Comparison of ENCODE assay signal across 6 cellular contexts in the genomic region with DNA sequence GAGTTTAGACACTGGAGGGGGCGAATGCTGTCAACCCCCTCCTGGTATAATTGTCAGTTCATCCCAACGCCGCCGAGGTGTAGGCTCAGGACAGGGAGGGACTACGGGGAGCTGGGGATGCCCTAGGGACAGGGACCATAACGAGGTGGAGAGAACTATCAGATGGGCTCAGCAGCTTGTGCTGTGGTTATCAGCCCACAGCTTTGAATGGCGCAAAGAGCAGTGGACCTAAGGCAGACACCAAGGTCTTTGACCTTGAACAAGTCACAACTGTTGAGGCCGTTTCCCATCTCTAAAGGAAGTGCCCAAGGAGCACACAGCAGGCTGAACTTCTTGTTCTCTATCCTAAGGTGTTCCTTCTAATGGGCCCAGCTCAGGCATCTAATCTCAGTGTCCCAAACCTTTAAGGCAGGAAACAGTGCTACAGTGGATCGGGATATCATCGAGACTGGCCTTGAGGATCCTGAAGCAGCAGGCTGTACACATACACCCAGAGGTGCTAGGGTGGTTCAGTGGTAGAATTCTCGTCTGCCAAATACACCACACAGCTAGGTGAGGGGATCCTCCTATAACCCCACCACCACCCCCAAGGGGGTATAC. TPM values are rescaled to one million over a fixed set of nuclear protein-coding genes. Genes with fewer than 3 reads are reported as not detected.
DNase-seq lines count a peak whose midpoint lies in the region; ATAC-seq and TF ChIP-seq lines count a peak whose summit lies in the region.

No MANE protein-coding gene starts in this region.

- H3K27me3 ChIP-seq in esophagus (ENCODE audit: control insufficient read depth in 1 of 2, insufficient read depth in 2 of 2, low read length in 2 of 2) = no peaks in the 10 kb centered on the region
- no peaks in the 10 kb centered on the region for H3K27me3 ChIP-seq in spleen (replicated peaks in 1 of 7)

- H3K27ac ChIP-seq in esophagus (ENCODE audit: low read depth in 2 of 2, low read length in 1 of 2) (peak overlapping the region; percentile 93 to 99), spleen (peak overlapping the region; percentile 87 to 99 (median 98))

- H3K9me3 Mint-ChIP-seq in activated naive CD4-positive, alpha-beta T cell treated with anti-CD3 and anti-CD28 coated beads for 36 hours = no peaks in the 10 kb centered on the region

- TF ChIP-seq CTCF in spleen (IDR thresholded peaks at IDR 0.05 in 8 of 11, conservative IDR thresholded peaks at IDR 0.05 in 3 of 11) = peak in 1 of 11 experiments; percentile 0

- peak overlapping the region; percentile 94 for H3K27ac Mint-ChIP-seq in activated naive CD4-positive, alpha-beta T cell treated with anti-CD3 and anti-CD28 coated beads for 36 hours

- DNase-seq in activated naive CD4-positive, alpha-beta T cell treated with anti-CD3 and anti-CD28 coated beads for 36 hours = no peak
- no peak for DNase-seq in activated naive CD4-positive, alpha-beta T cell treated with Interleukin-2 at 50 U/mL for 16 hours
- no peak for DNase-seq in spleen

- intact Hi-C loops in activated naive CD4-positive, alpha-beta T cell treated with anti-CD3 and anti-CD28 coated beads for 36 hours (cut with micrococcal nuclease) = no loop called here
- intact Hi-C loops in spleen (cut with DNase I; ENCODE audit: low total_unique reads) = loop anchor here (10.0 kb wide), 1 partner anchor 82 kb away; the partner anchor contains the start of genes LBHD1, UBXN1 and UQCC3

- CTCF ChIA-PET in activated naive CD4-positive, alpha-beta T cell treated with anti-CD3 and anti-CD28 coated beads for 36 hours (lab: Charles Lee) = interaction anchor here (0.7 to 4.6 kb wide), 20 partner anchors 9 to 212 kb away, joined by 3 to 28 read pairs (median 5); partner anchors contain the start of genes C11orf98, CSKMT, EEF1G and EML3

- H3K9me3 ChIP-seq in esophagus (ENCODE audit: control insufficient read depth in 2 of 2, insufficient read depth in 1 of 2, low read depth in 1 of 2, low read length in 1 of 2) = no peaks in the 10 kb centered on the region
- H3K9me3 ChIP-seq in spleen = no peaks in the 10 kb centered on the region

- peaks cover 57% of the 10 kb centered on the region for H3K4me1 Mint-ChIP-seq in activated naive CD4-positive, alpha-beta T cell treated with anti-CD3 and anti-CD28 coated beads for 36 hours (ENCODE audit: low read depth)

- peaks cover 9 to 36% of the 10 kb centered on the region in 2 donors for H3K36me3 ChIP-seq in esophagus (ENCODE audit: control insufficient read depth in 2 of 2, insufficient read depth in 2 of 2, low read length in 1 of 2)
- H3K36me3 ChIP-seq in spleen = peaks cover 0 to 62% (median 55%) of the 10 kb centered on the region in 6 donors

- no peak for TF ChIP-seq POLR2A in spleen (IDR thresholded peaks at IDR 0.05)

- H3K36me3 Mint-ChIP-seq in activated naive CD4-positive, alpha-beta T cell treated with anti-CD3 and anti-CD28 coated beads for 36 hours (ENCODE audit: low read depth) = peaks cover 38% of the 10 kb centered on the region

- 20 to 21% methylated on average over 11 of the region's 11 CpGs for WGBS in esophagus, 2 donors
- whole genome bisulfite sequencing in spleen, 5 donors = 14 to 20% (median 15%) methylated on average over 10 to 11 of the region's 11 CpGs

- ATAC-seq in GM21367 (IDR thresholded peaks at IDR 0.05; ENCODE audit: unreplicated experiment) = no peak
- no peak for ATAC-seq in GM21528 (IDR thresholded peaks at IDR 0.05; ENCODE audit: low FRiP score, unreplicated experiment)

- H3K4me3 ChIP-seq in esophagus (ENCODE audit: low read depth in 1 of 2, low read length in 2 of 2) = peak overlapping the region; percentile 43 to 93
- H3K4me3 ChIP-seq in spleen = peak overlapping the region; percentile 34 to 84 (median 56)

- H3K27me3 Mint-ChIP-seq in activated naive CD4-positive, alpha-beta T cell treated with anti-CD3 and anti-CD28 coated beads for 36 hours (ENCODE audit: low read depth) = no peaks in the 10 kb centered on the region

- H3K4me3 Mint-ChIP-seq in activated naive CD4-positive, alpha-beta T cell treated with anti-CD3 and anti-CD28 coated beads for 36 hours = peak overlapping the region; percentile 94

- H3K4me1 ChIP-seq in esophagus (ENCODE audit: control insufficient read depth in 2 of 2, insufficient read depth in 2 of 2, low read length in 1 of 2) (peaks cover 2 to 4% of the 10 kb centered on the region in 2 donors), spleen (peaks cover 19 to 76% (median 48%) of the 10 kb centered on the region in 6 donors)

RNA-seq across cellular contexts. Expression of gene TUT1, which starts 1.0 kb away (rescaled TPM):
- total RNA-seq in activated naive CD4-positive, alpha-beta T cell treated with anti-CD3 and anti-CD28 coated beads for 36 hours = 10 to 100 TPM; 38.2 to 42.0 TPM
- polyA plus RNA-seq in esophagus (10 to 100 TPM in 1 of 2 donors, 1 to 10 TPM in 1; 9.0 to 15.2 TPM), spleen (10 to 100 TPM; 14.5 to 24.1 (median 16.1) TPM)
- 10 to 100 TPM; 14.4 to 30.9 (median 20.1) TPM for total RNA-seq in spleen

RNA-seq across cellular contexts. Expression of gene MTA2, which starts 9.3 kb away (rescaled TPM):
- 100 to 1,000 TPM; 191 to 197 TPM for total RNA-seq in activated naive CD4-positive, alpha-beta T cell treated with anti-CD3 and anti-CD28 coated beads for 36 hours
- 10 to 100 TPM; 76.2 to 90.4 TPM for polyA plus RNA-seq in esophagus
- total RNA-seq in spleen = 100 to 1,000 TPM; 102 to 154 (median 114) TPM
- polyA plus RNA-seq in spleen = 10 to 100 TPM; 55.3 to 94.6 (median 58.5) TPM

RNA-seq across cellular contexts. Expression of gene EEF1G, which starts 18.6 kb away (rescaled TPM):
- 1,000 to 10,000 TPM; 2,282 to 2,440 TPM for total RNA-seq in activated naive CD4-positive, alpha-beta T cell treated with anti-CD3 and anti-CD28 coated beads for 36 hours
- 1,000 to 10,000 TPM in 1 of 2 donors, 100 to 1,000 TPM in 1; 884 to 1,495 TPM for polyA plus RNA-seq in esophagus
- 1,000 to 10,000 TPM in 6 of 7 donors, 100 to 1,000 TPM in 1; 989 to 1,475 (median 1,270) TPM for total RNA-seq in spleen
- 1,000 to 10,000 TPM; 2,364 to 2,501 (median 2,474) TPM for polyA plus RNA-seq in spleen

RNA-seq across cellular contexts. Expression of gene EML3, which starts 20.3 kb away (rescaled TPM):
- 10 to 100 TPM; 81.8 to 97.1 TPM for total RNA-seq in activated naive CD4-positive, alpha-beta T cell treated with anti-CD3 and anti-CD28 coated beads for 36 hours
- polyA plus RNA-seq in esophagus = 100 to 1,000 TPM in 1 of 2 donors, 10 to 100 TPM in 1; 79.0 to 107 TPM
- total RNA-seq in spleen = 100 to 1,000 TPM in 5 of 7 donors, 10 to 100 TPM in 2; 46.7 to 159 (median 116) TPM
- 100 to 1,000 TPM in 1 of 3 donors, 10 to 100 TPM in 2; 51.0 to 116 (median 78.6) TPM for polyA plus RNA-seq in spleen

RNA-seq across cellular contexts. Expression of gene ROM1, which starts 20.7 kb away (rescaled TPM):
- 1 to 10 TPM in 1 of 2 experiments, under 1 TPM in 1; 0.52 to 1.0 TPM for total RNA-seq in activated naive CD4-positive, alpha-beta T cell treated with anti-CD3 and anti-CD28 coated beads for 36 hours
- polyA plus RNA-seq in esophagus (10 to 100 TPM in 1 of 2 donors, 1 to 10 TPM in 1; 7.4 to 10.5 TPM), spleen (10 to 100 TPM in 1 of 3 donors, 1 to 10 TPM in 2; 4.2 to 15.0 (median 6.1) TPM)
- total RNA-seq in spleen = 1 to 10 TPM; 4.3 to 8.8 (median 5.6) TPM
